Comparison of ENCODE assay signal across 18 cellular contexts in the genomic region with DNA sequence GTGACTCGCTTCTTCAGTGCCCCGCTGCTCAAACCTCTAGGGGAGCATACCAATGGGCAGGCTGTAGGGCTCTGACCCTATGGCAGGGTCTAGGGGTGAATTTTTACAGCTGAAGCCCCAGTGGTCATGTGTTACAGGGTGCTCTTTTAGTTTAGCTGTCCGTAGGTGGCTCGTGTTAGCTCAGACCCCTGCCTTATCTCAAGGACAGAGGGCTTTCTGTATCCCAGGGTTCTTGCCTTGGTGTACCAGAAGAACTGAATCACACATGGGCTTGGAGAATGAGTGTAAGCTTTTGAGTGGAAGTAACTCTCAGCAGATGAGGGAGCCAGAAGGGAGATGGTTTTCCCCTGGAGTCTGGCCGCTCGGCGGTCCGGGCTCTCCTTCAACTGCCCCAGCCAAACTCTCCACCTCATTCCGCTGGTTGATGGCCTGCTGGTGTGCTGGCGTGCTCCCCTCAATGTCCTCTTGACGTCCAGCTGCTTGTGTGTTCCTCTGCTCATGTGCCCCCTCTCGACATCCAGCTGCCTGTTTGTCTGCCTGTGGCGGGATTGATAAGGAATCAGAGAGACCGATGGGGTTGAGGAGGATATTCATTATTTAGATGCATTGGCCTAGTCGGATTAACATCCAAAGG. TPM values are rescaled to one million over a fixed set of nuclear protein-coding genes. Genes with fewer than 3 reads are reported as not detected.
DNase-seq lines count a peak whose midpoint lies in the region; ATAC-seq and TF ChIP-seq lines count a peak whose summit lies in the region.
"Had no signal": no experiment of that assay in that cellular context is flagged by ENCODE, and none has a peak within 500 bp of the region (broad histone marks: within the 10 kb centered on the region; RNA-seq: fewer than 3 reads in every experiment).

No MANE protein-coding gene starts in this region.

- no peak for ATAC-seq in activated naive CD8-positive, alpha-beta T cell treated with anti-CD3 and anti-CD28 coated beads, Interleukin-2, amount 50 U/mL, for 24 hours
- ATAC-seq in aorta (ENCODE audit: low FRiP score) (peak; percentile 41), mucosa of descending colon (no peak)
- ATAC-seq: Panc1 had no signal

- H3K36me3 ChIP-seq in aorta (ENCODE audit: control insufficient read depth in 1 of 2, insufficient read depth in 2 of 2, low read length in 1 of 2): peaks cover 3 to 6% of the 10 kb centered on the region in 2 donors
- H3K36me3 ChIP-seq in stomach: peaks cover 10 to 82% (median 68%) of the 10 kb centered on the region in 4 donors
- H3K36me3 ChIP-seq in mucosa of descending colon (ENCODE audit: low read depth): no peaks in the 10 kb centered on the region

- H3K36me3 Mint-ChIP-seq in activated naive CD8-positive, alpha-beta T cell: peaks cover 34% of the 10 kb centered on the region
- H3K36me3 Mint-ChIP-seq in activated naive CD8-positive, alpha-beta T cell treated with anti-CD3 and anti-CD28 coated beads, Interleukin-2, amount 50 U/mL, for 24 hours (ENCODE audit: low read depth): peaks cover 47% of the 10 kb centered on the region
- peaks cover 45% of the 10 kb centered on the region for H3K36me3 Mint-ChIP-seq in endothelial cell (ENCODE audit: low read depth, unreplicated experiment)
- peaks cover 36% of the 10 kb centered on the region for H3K36me3 Mint-ChIP-seq in mesothelial cell of epicardium
- peaks cover 44% of the 10 kb centered on the region for H3K36me3 Mint-ChIP-seq in T-helper 2 cell treated with Interferon-gamma antibody and Interleukin-4, amounts not matched to agents 5 μg/mL and 100 μg/mL, for 36 hours (ENCODE audit: low read depth)

- H3K27ac ChIP-seq in aorta (ENCODE audit: low read depth in 1 of 2, low read length in 2 of 2): no peak overlapping the region
- H3K27ac ChIP-seq in stomach: no peak overlapping the region
- H3K27ac ChIP-seq: ascending aorta, transverse colon had no signal

- intact Hi-C loops in aorta (cut with DNase I): no loop called here
- intact Hi-C loops in stomach (cut with DNase I; ENCODE audit: low total_unique reads): no loop called here
- intact Hi-C loops in mucosa of descending colon (cut with DNase I, micrococcal nuclease): loop anchor here in 1 of 2 donors (10.0 kb wide), 1 partner anchor 110 kb away; no protein-coding TSS in a partner anchor

- H3K9me3 ChIP-seq in aorta (ENCODE audit: control insufficient read depth, low read length) (no peaks in the 10 kb centered on the region), stomach (no peaks in the 10 kb centered on the region), mucosa of descending colon (no peaks in the 10 kb centered on the region)
- H3K9me3 ChIP-seq: ascending aorta, transverse colon had no signal

- DNase-seq in activated naive CD8-positive, alpha-beta T cell treated with anti-CD3 and anti-CD28 coated beads, Interleukin-2, amount 50 U/mL, for 24 hours: no peak
- no peak for DNase-seq in endothelial cell (ENCODE audit: low spot score)
- no peak for DNase-seq in mesothelial cell of epicardium (ENCODE audit: low spot score in 2 of 2, unreplicated experiment in 2 of 2)
- no peak for DNase-seq in aorta
- DNase-seq in stomach: no peak
- no peak for DNase-seq in T-helper 2 cell treated with Interferon-gamma antibody and Interleukin-4, amounts not matched to agents 5 μg/mL and 100 μg/mL, for 36 hours (ENCODE audit: low spot score)
- DNase-seq in mucosa of descending colon: no peak
- DNase-seq: activated B cell treated with CpG ODN at 0.5 μM for 24 hours; activated effector memory CD4-positive, alpha-beta T cell treated with Interleukin-2 at 50 U/mL for 16 hours; EL; immature natural killer cell; NCI-H748 treated with DMSO at 0.1 percent for 48 hours; transverse colon had no signal

- no peak overlapping the region for H3K4me3 Mint-ChIP-seq in activated naive CD8-positive, alpha-beta T cell
- H3K4me3 Mint-ChIP-seq in activated naive CD8-positive, alpha-beta T cell treated with anti-CD3 and anti-CD28 coated beads, Interleukin-2, amount 50 U/mL, for 24 hours: no peak overlapping the region
- H3K4me3 Mint-ChIP-seq in endothelial cell (ENCODE audit: unreplicated experiment) (peak overlapping the region; percentile 52), mesothelial cell of epicardium (no peak overlapping the region)
- H3K4me3 Mint-ChIP-seq in T-helper 2 cell treated with Interferon-gamma antibody and Interleukin-4, amounts not matched to agents 5 μg/mL and 100 μg/mL, for 36 hours: no peak overlapping the region
- H3K4me3 Mint-ChIP-seq: activated B cell treated with CpG ODN at 0.5 μM for 24 hours, IgD-negative memory B cell, immature natural killer cell, memory B cell had no signal

- H3K4me1 Mint-ChIP-seq in activated naive CD8-positive, alpha-beta T cell (ENCODE audit: low read depth): peaks cover 37% of the 10 kb centered on the region
- peaks cover 20% of the 10 kb centered on the region for H3K4me1 Mint-ChIP-seq in activated naive CD8-positive, alpha-beta T cell treated with anti-CD3 and anti-CD28 coated beads, Interleukin-2, amount 50 U/mL, for 24 hours
- H3K4me1 Mint-ChIP-seq in endothelial cell (ENCODE audit: unreplicated experiment) (peaks cover 61% of the 10 kb centered on the region), mesothelial cell of epicardium (peaks cover 32% of the 10 kb centered on the region)
- H3K4me1 Mint-ChIP-seq in T-helper 2 cell treated with Interferon-gamma antibody and Interleukin-4, amounts not matched to agents 5 μg/mL and 100 μg/mL, for 36 hours (ENCODE audit: low read depth): peaks cover 13% of the 10 kb centered on the region

- TF ChIP-seq POLR2A in stomach (IDR thresholded peaks at IDR 0.05): no peak

- no peak overlapping the region for H3K4me3 ChIP-seq in aorta (ENCODE audit: low read length in 2 of 2)
- H3K4me3 ChIP-seq in stomach: no peak overlapping the region
- H3K4me3 ChIP-seq in mucosa of descending colon: no peak overlapping the region
- H3K4me3 ChIP-seq: ascending aorta, transverse colon had no signal

- peak overlapping the region; percentile 16 for H3K27ac Mint-ChIP-seq in activated naive CD8-positive, alpha-beta T cell
- no peak overlapping the region for H3K27ac Mint-ChIP-seq in activated naive CD8-positive, alpha-beta T cell treated with anti-CD3 and anti-CD28 coated beads, Interleukin-2, amount 50 U/mL, for 24 hours
- H3K27ac Mint-ChIP-seq in endothelial cell (ENCODE audit: unreplicated experiment) (peak overlapping the region; percentile 88), mesothelial cell of epicardium (peak overlapping the region; percentile 84)
- H3K27ac Mint-ChIP-seq in T-helper 2 cell treated with Interferon-gamma antibody and Interleukin-4, amounts not matched to agents 5 μg/mL and 100 μg/mL, for 36 hours: no peak overlapping the region
- H3K27ac Mint-ChIP-seq: activated B cell treated with CpG ODN at 0.5 μM for 24 hours had no signal

- no peak for TF ChIP-seq CTCF in endothelial cell (IDR thresholded peaks at IDR 0.05; ENCODE audit: unreplicated experiment)
- no peak for TF ChIP-seq CTCF in mesothelial cell of epicardium (IDR thresholded peaks at IDR 0.05; ENCODE audit: unreplicated experiment)
- no peak for TF ChIP-seq CTCF in stomach (IDR thresholded peaks at IDR 0.05)
- no peak for TF ChIP-seq CTCF in mucosa of descending colon (IDR thresholded peaks at IDR 0.05)

- H3K4me1 ChIP-seq in aorta (ENCODE audit: control insufficient read depth in 1 of 2, insufficient read depth in 2 of 2, low read length in 2 of 2): no peaks in the 10 kb centered on the region
- peaks cover 0 to 30% (median 17%) of the 10 kb centered on the region in 4 donors for H3K4me1 ChIP-seq in stomach
- no peaks in the 10 kb centered on the region for H3K4me1 ChIP-seq in mucosa of descending colon (ENCODE audit: low read depth)
- H3K4me1 ChIP-seq: ascending aorta had no signal

- no peaks in the 10 kb centered on the region for H3K27me3 ChIP-seq in aorta (ENCODE audit: control insufficient read depth in 1 of 2, insufficient read depth in 2 of 2, low read length in 1 of 2)
- no peaks in the 10 kb centered on the region for H3K27me3 ChIP-seq in stomach
- H3K27me3 ChIP-seq: ascending aorta, transverse colon had no signal

- WGBS in aorta, 2 donors: 84 to 90% methylated on average over 15 of the region's 15 CpGs
- WGBS in stomach, 5 donors: 76 to 81% (median 78%) methylated on average over 11 to 15 of the region's 15 CpGs

- no peaks in the 10 kb centered on the region for H3K9me3 Mint-ChIP-seq in activated naive CD8-positive, alpha-beta T cell (ENCODE audit: low read depth)
- H3K9me3 Mint-ChIP-seq in activated naive CD8-positive, alpha-beta T cell treated with anti-CD3 and anti-CD28 coated beads, Interleukin-2, amount 50 U/mL, for 24 hours: no peaks in the 10 kb centered on the region
- H3K9me3 Mint-ChIP-seq in endothelial cell (ENCODE audit: unreplicated experiment) (no peaks in the 10 kb centered on the region), mesothelial cell of epicardium (peaks cover 2% of the 10 kb centered on the region)
- no peaks in the 10 kb centered on the region for H3K9me3 Mint-ChIP-seq in T-helper 2 cell treated with Interferon-gamma antibody and Interleukin-4, amounts not matched to agents 5 μg/mL and 100 μg/mL, for 36 hours
- H3K9me3 Mint-ChIP-seq: activated B cell treated with CpG ODN at 0.5 μM for 24 hours, IgD-negative memory B cell, immature natural killer cell had no signal

- no peak for TF ChIP-seq EP300 in stomach (IDR thresholded peaks at IDR 0.05)

- H3K27me3 Mint-ChIP-seq in activated naive CD8-positive, alpha-beta T cell: no peaks in the 10 kb centered on the region
- H3K27me3 Mint-ChIP-seq in activated naive CD8-positive, alpha-beta T cell treated with anti-CD3 and anti-CD28 coated beads, Interleukin-2, amount 50 U/mL, for 24 hours: no peaks in the 10 kb centered on the region
- peaks cover 7% of the 10 kb centered on the region for H3K27me3 Mint-ChIP-seq in endothelial cell (ENCODE audit: unreplicated experiment)
- no peaks in the 10 kb centered on the region for H3K27me3 Mint-ChIP-seq in mesothelial cell of epicardium (ENCODE audit: low read depth)
- no peaks in the 10 kb centered on the region for H3K27me3 Mint-ChIP-seq in T-helper 2 cell treated with Interferon-gamma antibody and Interleukin-4, amounts not matched to agents 5 μg/mL and 100 μg/mL, for 36 hours (ENCODE audit: low read depth)
- H3K27me3 Mint-ChIP-seq: activated B cell treated with CpG ODN at 0.5 μM for 24 hours, IgD-negative memory B cell, memory B cell had no signal

RNA-seq across cellular contexts. Expression of a gene that starts 37.5 kb away (rescaled TPM):
- 53.1 TPM for total RNA-seq in endothelial cell (ENCODE audit: unreplicated experiment)
- 39.8 to 42.8 TPM (median 42.7 TPM) in 3 replicates for total RNA-seq in mesothelial cell of epicardium
- 10 to 100 TPM; 41.1 to 51.2 TPM for total RNA-seq in aorta
- 10 to 100 TPM; 18.4 to 22.5 TPM for polyA plus RNA-seq in aorta
- 100 to 1,000 TPM in 2 of 5 donors, 10 to 100 TPM in 3; 33.6 to 301 (median 55.4) TPM for total RNA-seq in stomach
- polyA plus RNA-seq in stomach: 10 to 100 TPM; 17.3 to 24.6 (median 20.0) TPM
- 10 to 100 TPM; 42.8 to 55.0 (median 45.2) TPM for total RNA-seq in mucosa of descending colon

Comparison
In these comparisons a context has a peak if more than half of its experiments do, and no peak if none do; other contexts are left out.
1. H3K27ac Mint-ChIP-seq: peak in activated naive CD8-positive, alpha-beta T cell (single experiment), endothelial cell (single experiment) and mesothelial cell of epicardium (single experiment); none in activated naive CD8-positive, alpha-beta T cell treated with anti-CD3 and anti-CD28 coated beads, Interleukin-2, amount 50 U/mL, for 24 hours (single experiment) and T-helper 2 cell treated with Interferon-gamma antibody and Interleukin-4, amounts not matched to agents 5 μg/mL and 100 μg/mL, for 36 hours (single experiment).